In genomic region chr21:29406385-29406784, GRCh38 we compare ENCODE assay signal across 21 cellular contexts.
"Had no signal": no experiment of that assay in that cellular context is flagged by ENCODE, and none has a peak within 500 bp of the region (broad histone marks: within the 10 kb centered on the region; RNA-seq: fewer than 3 reads in every experiment).

No MANE protein-coding gene starts in this region.

- H3K9me3 Mint-ChIP-seq: effector memory CD8-positive, alpha-beta T cell; natural killer cell had no signal

- DNase-seq: cortex of kidney; effector memory CD8-positive, alpha-beta T cell; foreskin keratinocyte; heart left ventricle; hippocampal formation; left ventricle myocardium superior; lower lobe of right lung; natural killer cell; pancreas; right lobe of liver; stimulated activated CD4-positive, alpha-beta T cell treated with anti-CD3 and anti-CD28 coated beads, Interleukin-12 subunit alpha, Interleukin-12 subunit beta, amount 100 ng/mL, for 4 hours; stimulated activated CD4-positive, alpha-beta T cell treated with anti-CD3 and anti-CD28 coated beads, Interleukin-1b, Interleukin-23, amount 100 ng/mL, for 48 hours; stimulated activated CD4-positive, alpha-beta T cell treated with anti-CD3 and anti-CD28 coated beads, Interleukin-4, amount 100 ng/mL, for 1 hour; stimulated activated CD8-positive, alpha-beta memory T cell treated with anti-CD3 and anti-CD28 coated beads, Interleukin-4, amount 100 ng/mL, for 48 hours; stimulated activated naive CD4-positive, alpha-beta T cell treated with Interleukin-2 at 50 U/mL for 16 hours; stomach; thyroid gland; trophoblast cell had no signal

- H3K27ac Mint-ChIP-seq: effector memory CD8-positive, alpha-beta T cell; natural killer cell had no signal

- H3K27me3 Mint-ChIP-seq: effector memory CD8-positive, alpha-beta T cell had no signal

- H3K36me3 Mint-ChIP-seq: natural killer cell had no signal

- FAIRE-seq: keratinocyte, pancreas had no signal

- ATAC-seq: effector memory CD8-positive, alpha-beta T cell; foreskin keratinocyte; gastroesophageal sphincter; heart left ventricle; left ventricle myocardium superior; lower lobe of right lung; natural killer cell; pancreas; right lobe of liver had no signal

- H3K4me1 Mint-ChIP-seq: neural crest cell had no signal

- H3K4me3 Mint-ChIP-seq: effector memory CD8-positive, alpha-beta T cell; natural killer cell; neural crest cell had no signal
